In genomic region chr13:25770601-25771000, GRCh38 we compare ENCODE assay signal across 1 cellular context.
TF ChIP-seq lines count a peak whose summit lies in the region.

No MANE protein-coding gene starts in this region.

TF ChIP-seq in GM23338, 12 proteins besides CTCF, POLR2A, EP300 and RAD21 (continued from another document):
- TF ChIP-seq ZNF462 (CRISPR knock-in tag; IDR thresholded peaks at IDR 0.05) (no peak), REST (IDR thresholded peaks at IDR 0.05; ENCODE audit: unreplicated experiment) (no peak), POLR2AphosphoS5 (IDR thresholded peaks at IDR 0.05; ENCODE audit: low read depth) (no peak), EZH2phosphoT487 (IDR thresholded peaks at IDR 0.05; ENCODE audit: unreplicated experiment) (no peak)
